Comparison of ENCODE assay signal across 15 cellular contexts in the genomic region with DNA sequence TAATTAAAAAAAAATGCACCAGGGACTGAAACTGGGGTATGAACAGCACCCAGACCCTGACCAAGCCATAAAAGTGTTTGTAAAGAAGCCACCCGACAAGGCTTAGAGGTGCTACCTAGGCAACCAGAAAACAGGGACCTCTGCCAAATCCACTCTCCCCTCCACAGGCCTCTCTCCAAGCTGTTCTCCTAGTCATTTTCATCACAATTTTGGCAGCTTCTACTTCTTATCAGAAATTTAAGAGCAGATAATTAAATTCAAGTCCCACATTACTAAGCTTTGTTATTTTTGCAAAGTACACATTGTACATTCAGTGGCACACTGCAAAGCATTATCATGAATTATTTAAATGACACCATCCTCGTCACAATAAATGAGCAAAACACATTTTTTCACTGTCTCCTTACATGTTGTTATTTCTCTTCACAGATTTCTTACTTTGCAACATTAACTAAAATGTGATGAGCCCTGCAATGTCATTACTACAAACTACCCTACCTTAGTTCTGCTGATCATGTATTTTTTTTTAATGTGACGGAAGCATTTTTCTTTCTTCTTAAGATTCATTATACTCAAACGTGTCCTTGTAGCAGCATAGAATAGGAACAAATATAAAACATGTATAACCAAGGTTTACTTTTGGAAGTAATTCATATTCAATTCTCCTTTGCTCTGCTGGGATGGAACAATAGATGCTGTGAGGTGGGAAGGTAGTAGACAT. TPM values are rescaled to one million over a fixed set of nuclear protein-coding genes. Genes with fewer than 3 reads are reported as not detected.
DNase-seq lines count a peak whose midpoint lies in the region; ATAC-seq and TF ChIP-seq lines count a peak whose summit lies in the region.
"Had no signal": no experiment of that assay in that cellular context is flagged by ENCODE, and none has a peak within 500 bp of the region (broad histone marks: within the 10 kb centered on the region; RNA-seq: fewer than 3 reads in every experiment).

No MANE protein-coding gene starts in this region.

- no peak for TF ChIP-seq CTCF in fibroblast of pulmonary artery (IDR thresholded peaks at IDR 0.05; ENCODE audit: low read length, missing control alignments)
- TF ChIP-seq CTCF in breast epithelium (IDR thresholded peaks at IDR 0.05): no peak

- H3K4me3 ChIP-seq in fibroblast of pulmonary artery (replicated peaks; ENCODE audit: low read depth, low read length) (no peak overlapping the region), breast epithelium (no peak overlapping the region)

- no peaks in the 10 kb centered on the region for H3K4me1 ChIP-seq in breast epithelium

- intact Hi-C loops in breast epithelium (cut with DNase I; ENCODE audit: low total_unique reads): loop anchor here (5.0 kb wide), 1 partner anchor 623 kb away; no protein-coding TSS in a partner anchor

- no peak overlapping the region for H3K27ac ChIP-seq in breast epithelium

- H3K27me3 ChIP-seq in breast epithelium: no peaks in the 10 kb centered on the region

- no peaks in the 10 kb centered on the region for H3K36me3 ChIP-seq in breast epithelium

- DNase-seq in NCI-H1092 treated with DMSO at 0.1 percent for 48 hours (lab: John Stamatoyannopoulos, UW) (peak; percentile 94), NCI-H226 (peak; percentile 13), fibroblast of pulmonary artery (ENCODE audit: low read depth) (peak; percentile 85), renal cortical epithelial cell (ENCODE audit: low read depth) (peak; percentile 23), breast epithelium (ENCODE audit: low spot score in 2 of 2) (no peak)
- DNase-seq in stimulated activated CD4-positive, alpha-beta T cell treated with anti-CD3 and anti-CD28 coated beads, Interleukin-2, amount 100 ng/mL, for 24 hours: no peak
- DNase-seq in stimulated activated naive CD8-positive, alpha-beta T cell treated with anti-CD3 and anti-CD28 coated beads, Interleukin-15, Interleukin-2, amounts not matched to agents 100 U/mL and 50 U/mL, for 24 hours: no peak
- DNase-seq: activated CD4-positive, alpha-beta T cell treated with anti-CD3 and anti-CD28 coated beads for 36 hours; CD4-positive, alpha-beta memory T cell; islet precursor cell; NCI-H526; stimulated activated CD4-positive, alpha-beta T cell treated with anti-CD3 and anti-CD28 coated beads, Interleukin-2, amount 100 ng/mL, for 48 hours had no signal

- no peak for ATAC-seq in GM21423 (IDR thresholded peaks at IDR 0.05; ENCODE audit: unreplicated experiment)
- ATAC-seq in stimulated activated naive CD8-positive, alpha-beta T cell treated with anti-CD3 and anti-CD28 coated beads, Interleukin-15, Interleukin-2, amounts not matched to agents 100 U/mL and 50 U/mL, for 24 hours: no peak
- ATAC-seq: activated CD4-positive, alpha-beta T cell treated with anti-CD3 and anti-CD28 coated beads for 36 hours had no signal

- H3K9me3 ChIP-seq in breast epithelium: no peaks in the 10 kb centered on the region

- TF ChIP-seq POLR2A in breast epithelium (IDR thresholded peaks at IDR 0.05): no peak

RNA-seq across cellular contexts. Expression of gene ECT2L, which starts 38.1 kb away (rescaled TPM):
- 0.10 TPM in 1 of 2 replicates, not detected in the other for total RNA-seq in renal cortical epithelial cell
- total RNA-seq in breast epithelium: under 1 TPM; 0.15 to 0.33 (median 0.16) TPM
- total RNA-seq: activated CD4-positive, alpha-beta T cell treated with anti-CD3 and anti-CD28 coated beads for 36 hours; activated T-helper 1 cell treated with anti-CD3 and anti-CD28 coated beads, Interleukin-12 subunit alpha, Interleukin-12 subunit beta, Interleukin-2, Interleukin-4 antibody, amounts not matched to agents 30 ng/mL and 10 ng/mL and 1 ng/mL, durations not matched to agents 14 hours and 24 hours and 36 hours; CD4-positive, alpha-beta memory T cell; H1 had no signal

Comparison
In these comparisons a context has a peak if more than half of its experiments do, and no peak if none do; other contexts are left out.
1. DNase-seq: peak in NCI-H1092 treated with DMSO at 0.1 percent for 48 hours (single experiment), NCI-H226 (single experiment), fibroblast of pulmonary artery (single experiment) and renal cortical epithelial cell (single experiment); none in stimulated activated CD4-positive, alpha-beta T cell treated with anti-CD3 and anti-CD28 coated beads, Interleukin-2, amount 100 ng/mL, for 24 hours (0 of 2), stimulated activated naive CD8-positive, alpha-beta T cell treated with anti-CD3 and anti-CD28 coated beads, Interleukin-15, Interleukin-2, amounts not matched to agents 100 U/mL and 50 U/mL, for 24 hours (single experiment) and breast epithelium (0 of 2).